25 cellular contexts compared by ENCODE assay signal in the genomic region with DNA sequence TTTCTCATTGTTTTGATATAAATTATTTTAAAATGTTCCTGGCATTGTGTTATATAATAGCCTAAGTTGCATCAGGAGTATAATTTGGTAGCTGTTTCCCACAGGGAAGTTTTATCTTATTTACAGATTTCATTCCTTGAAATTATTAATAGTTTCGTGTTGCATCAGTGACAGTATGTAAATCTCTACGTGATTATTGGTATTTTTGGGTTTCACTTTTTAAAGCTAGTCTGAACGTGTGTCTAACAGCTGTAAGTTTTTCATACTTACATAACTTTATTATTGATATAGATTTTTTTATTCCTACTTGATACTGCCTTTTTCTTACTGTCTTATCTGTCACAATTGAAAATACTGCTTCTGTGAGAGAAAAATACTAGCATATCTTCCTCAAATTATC.
"Had no signal": no experiment of that assay in that cellular context is flagged by ENCODE, and none has a peak within 500 bp of the region (broad histone marks: within the 10 kb centered on the region; RNA-seq: fewer than 3 reads in every experiment).

No MANE protein-coding gene starts in this region.

- H3K36me3 ChIP-seq: colonic mucosa, gastrocnemius medialis, left lung, lower lobe of right lung had no signal

- H3K4me3 Mint-ChIP-seq: dendritic cell treated with granulocyte-macrophage colony-stimulating factor and Interleukin-4, amounts not matched to agents 40 ng/mL and 50 ng/mL, for 4 days; effector memory CD8-positive, alpha-beta T cell; endodermal cell; memory B cell; naive thymus-derived CD4-positive, alpha-beta T cell had no signal

- H3K4me1 Mint-ChIP-seq: endodermal cell; naive thymus-derived CD4-positive, alpha-beta T cell had no signal

- H3K27ac Mint-ChIP-seq: dendritic cell treated with granulocyte-macrophage colony-stimulating factor and Interleukin-4, amounts not matched to agents 40 ng/mL and 50 ng/mL, for 4 days; effector memory CD8-positive, alpha-beta T cell; endodermal cell; memory B cell; naive thymus-derived CD4-positive, alpha-beta T cell had no signal

- H3K27me3 ChIP-seq: colonic mucosa, esophagus squamous epithelium, gastrocnemius medialis, heart right ventricle, left lung had no signal

- H3K9me3 Mint-ChIP-seq: dendritic cell treated with granulocyte-macrophage colony-stimulating factor and Interleukin-4, amounts not matched to agents 40 ng/mL and 50 ng/mL, for 4 days; effector memory CD8-positive, alpha-beta T cell; endodermal cell; memory B cell; naive thymus-derived CD4-positive, alpha-beta T cell had no signal

- H3K27me3 Mint-ChIP-seq: dendritic cell treated with granulocyte-macrophage colony-stimulating factor and Interleukin-4, amounts not matched to agents 40 ng/mL and 50 ng/mL, for 4 days; effector memory CD8-positive, alpha-beta T cell; memory B cell; naive thymus-derived CD4-positive, alpha-beta T cell had no signal

- DNase-seq: colonic mucosa; cortex of kidney; effector CD8-positive, alpha-beta T cell; effector memory CD8-positive, alpha-beta T cell; endodermal cell; erythroblast; esophagus squamous epithelium; foreskin fibroblast; foreskin melanocyte; gastrocnemius medialis; glutamatergic neuron; head of caudate nucleus; heart right ventricle; hippocampal formation; left cardiac atrium; left lung; left ventricle myocardium superior; lower lobe of right lung; mesendoderm; midbrain; naive thymus-derived CD4-positive, alpha-beta T cell had no signal

- ATAC-seq: effector memory CD8-positive, alpha-beta T cell; esophagus mucosa; gastrocnemius medialis; heart right ventricle; left cardiac atrium; left lung; left ventricle myocardium superior; lower lobe of right lung; naive thymus-derived CD4-positive, alpha-beta T cell had no signal

- H3K4me3 ChIP-seq: colonic mucosa, esophagus squamous epithelium, gastrocnemius medialis, heart right ventricle, left lung, lower lobe of right lung had no signal

- H3K9me3 ChIP-seq: colonic mucosa, esophagus squamous epithelium, gastrocnemius medialis, heart right ventricle, left lung, lower lobe of right lung had no signal

- H3K4me1 ChIP-seq: colonic mucosa, esophagus squamous epithelium, gastrocnemius medialis, heart right ventricle, left lung, lower lobe of right lung had no signal

- H3K27ac ChIP-seq: colonic mucosa, epithelial cell of prostate, esophagus squamous epithelium, gastrocnemius medialis, heart right ventricle, left lung, lower lobe of right lung had no signal
